ENCODE assay signal across 1 cellular context in genomic region chrX:72554448-72555140, GRCh38.
TF ChIP-seq lines count a peak whose summit lies in the region.

No MANE protein-coding gene starts in this region.

TF ChIP-seq in HEK293, 187 proteins besides CTCF, POLR2A, EP300 and RAD21 (continued from another document and continues in another):
- TF ChIP-seq REST (tag by site-specific recombination; IDR thresholded peaks at IDR 0.05) (no peak), ZNF658 (tag by site-specific recombination; IDR thresholded peaks at IDR 0.05) (no peak), ZNF501 (tag by site-specific recombination; IDR thresholded peaks at IDR 0.05) (no peak), KLF1 (tag by site-specific recombination; IDR thresholded peaks at IDR 0.05) (peak; percentile 80), ZNF423 (tag by site-specific recombination; IDR thresholded peaks at IDR 0.05) (peak; percentile 76), ZNF398 (tag by site-specific recombination; IDR thresholded peaks at IDR 0.05) (peak; percentile 66), ZNF426 (tag by site-specific recombination; IDR thresholded peaks at IDR 0.05) (no peak), ZFP69B (tag by site-specific recombination; IDR thresholded peaks at IDR 0.05) (0 out of 2 replicates have a peak, but pooled peaks have one; percentile 46), ZSCAN30 (tag by site-specific recombination; IDR thresholded peaks at IDR 0.05) (0 out of 2 replicates have a peak, but pooled peaks have one; percentile 31), SP3 (tag by site-specific recombination; IDR thresholded peaks at IDR 0.05) (peak; percentile 46; the same call in 1 of the 2 replicates), ZBTB8A (tag by site-specific recombination; IDR thresholded peaks at IDR 0.05) (peak; percentile 50; the same call in 1 of the 2 replicates), IKZF3 (tag by site-specific recombination; IDR thresholded peaks at IDR 0.05) (0 out of 2 replicates have a peak, but pooled peaks have one; percentile 44), KLF9 (tag by site-specific recombination; IDR thresholded peaks at IDR 0.05; ENCODE audit: low read depth) (peak; percentile 88), ZNF433 (tag by site-specific recombination; IDR thresholded peaks at IDR 0.05; ENCODE audit: low read depth) (no peak), ZNF560 (tag by site-specific recombination; IDR thresholded peaks at IDR 0.05; ENCODE audit: borderline replicate concordance) (no peak), ZBTB17 (tag by site-specific recombination; IDR thresholded peaks at IDR 0.05) (peak; percentile 57; the same call in 1 of the 2 replicates), ZNF2 (tag by site-specific recombination; IDR thresholded peaks at IDR 0.05) (peak; percentile 72; the same call in 1 of the 2 replicates), ZEB2 (tag by site-specific recombination; IDR thresholded peaks at IDR 0.05) (peak; percentile 71; the same call in 1 of the 2 replicates), ZSCAN5A (tag by site-specific recombination; IDR thresholded peaks at IDR 0.05) (peak; percentile 11; the same call in 1 of the 2 replicates), WT1 (tag by site-specific recombination; IDR thresholded peaks at IDR 0.05) (peak; percentile 54), GLIS1 (tag by site-specific recombination; IDR thresholded peaks at IDR 0.05) (peak; percentile 92), ZNF248 (tag by site-specific recombination; IDR thresholded peaks at IDR 0.05) (no peak), ZNF623 (tag by site-specific recombination; IDR thresholded peaks at IDR 0.05) (no peak), ZNF221 (tag by site-specific recombination; IDR thresholded peaks at IDR 0.05; ENCODE audit: borderline replicate concordance) (no peak), ZNF140 (tag by site-specific recombination; IDR thresholded peaks at IDR 0.05) (no peak), TCF7L2 (IDR thresholded peaks at IDR 0.05; ENCODE audit: borderline replicate concordance, low read depth, low read length) (no peak), ZNF311 (tag by site-specific recombination; IDR thresholded peaks at IDR 0.05; ENCODE audit: borderline replicate concordance) (no peak), ZNF664 (tag by site-specific recombination; IDR thresholded peaks at IDR 0.05) (no peak), ZNF404 (tag by site-specific recombination; IDR thresholded peaks at IDR 0.05) (no peak), ZNF341 (tag by site-specific recombination; IDR thresholded peaks at IDR 0.05; ENCODE audit: low read depth) (peak; percentile 80), ZBTB20 (tag by site-specific recombination; IDR thresholded peaks at IDR 0.05) (peak; percentile 45), ZNF514 (tag by site-specific recombination; IDR thresholded peaks at IDR 0.05) (no peak), ZNF596 (tag by site-specific recombination; IDR thresholded peaks at IDR 0.05) (no peak), KLF8 (tag by site-specific recombination; IDR thresholded peaks at IDR 0.05) (peak; percentile 31; the same call in 1 of the 2 replicates), ZNF660 (tag by site-specific recombination; IDR thresholded peaks at IDR 0.05) (no peak), ZNF629 (tag by site-specific recombination; IDR thresholded peaks at IDR 0.05) (peak; percentile 69; the same call in 1 of the 2 replicates), ZSCAN18 (tag by site-specific recombination; IDR thresholded peaks at IDR 0.05) (no peak)
- TF ChIP-seq, protein P1, sequence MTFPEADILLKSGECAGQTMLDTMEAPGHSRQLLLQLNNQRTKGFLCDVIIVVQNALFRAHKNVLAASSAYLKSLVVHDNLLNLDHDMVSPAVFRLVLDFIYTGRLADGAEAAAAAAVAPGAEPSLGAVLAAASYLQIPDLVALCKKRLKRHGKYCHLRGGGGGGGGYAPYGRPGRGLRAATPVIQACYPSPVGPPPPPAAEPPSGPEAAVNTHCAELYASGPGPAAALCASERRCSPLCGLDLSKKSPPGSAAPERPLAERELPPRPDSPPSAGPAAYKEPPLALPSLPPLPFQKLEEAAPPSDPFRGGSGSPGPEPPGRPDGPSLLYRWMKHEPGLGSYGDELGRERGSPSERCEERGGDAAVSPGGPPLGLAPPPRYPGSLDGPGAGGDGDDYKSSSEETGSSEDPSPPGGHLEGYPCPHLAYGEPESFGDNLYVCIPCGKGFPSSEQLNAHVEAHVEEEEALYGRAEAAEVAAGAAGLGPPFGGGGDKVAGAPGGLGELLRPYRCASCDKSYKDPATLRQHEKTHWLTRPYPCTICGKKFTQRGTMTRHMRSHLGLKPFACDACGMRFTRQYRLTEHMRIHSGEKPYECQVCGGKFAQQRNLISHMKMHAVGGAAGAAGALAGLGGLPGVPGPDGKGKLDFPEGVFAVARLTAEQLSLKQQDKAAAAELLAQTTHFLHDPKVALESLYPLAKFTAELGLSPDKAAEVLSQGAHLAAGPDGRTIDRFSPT (tag by site-specific recombination; IDR thresholded peaks at IDR 0.05): 0 out of 2 replicates have a peak, but pooled peaks have one; percentile 25
- TF ChIP-seq, protein P2, sequence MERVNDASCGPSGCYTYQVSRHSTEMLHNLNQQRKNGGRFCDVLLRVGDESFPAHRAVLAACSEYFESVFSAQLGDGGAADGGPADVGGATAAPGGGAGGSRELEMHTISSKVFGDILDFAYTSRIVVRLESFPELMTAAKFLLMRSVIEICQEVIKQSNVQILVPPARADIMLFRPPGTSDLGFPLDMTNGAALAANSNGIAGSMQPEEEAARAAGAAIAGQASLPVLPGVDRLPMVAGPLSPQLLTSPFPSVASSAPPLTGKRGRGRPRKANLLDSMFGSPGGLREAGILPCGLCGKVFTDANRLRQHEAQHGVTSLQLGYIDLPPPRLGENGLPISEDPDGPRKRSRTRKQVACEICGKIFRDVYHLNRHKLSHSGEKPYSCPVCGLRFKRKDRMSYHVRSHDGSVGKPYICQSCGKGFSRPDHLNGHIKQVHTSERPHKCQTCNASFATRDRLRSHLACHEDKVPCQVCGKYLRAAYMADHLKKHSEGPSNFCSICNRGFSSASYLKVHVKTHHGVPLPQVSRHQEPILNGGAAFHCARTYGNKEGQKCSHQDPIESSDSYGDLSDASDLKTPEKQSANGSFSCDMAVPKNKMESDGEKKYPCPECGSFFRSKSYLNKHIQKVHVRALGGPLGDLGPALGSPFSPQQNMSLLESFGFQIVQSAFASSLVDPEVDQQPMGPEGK (tag by site-specific recombination; IDR thresholded peaks at IDR 0.05): peak; percentile 90
- TF ChIP-seq, protein P3, sequence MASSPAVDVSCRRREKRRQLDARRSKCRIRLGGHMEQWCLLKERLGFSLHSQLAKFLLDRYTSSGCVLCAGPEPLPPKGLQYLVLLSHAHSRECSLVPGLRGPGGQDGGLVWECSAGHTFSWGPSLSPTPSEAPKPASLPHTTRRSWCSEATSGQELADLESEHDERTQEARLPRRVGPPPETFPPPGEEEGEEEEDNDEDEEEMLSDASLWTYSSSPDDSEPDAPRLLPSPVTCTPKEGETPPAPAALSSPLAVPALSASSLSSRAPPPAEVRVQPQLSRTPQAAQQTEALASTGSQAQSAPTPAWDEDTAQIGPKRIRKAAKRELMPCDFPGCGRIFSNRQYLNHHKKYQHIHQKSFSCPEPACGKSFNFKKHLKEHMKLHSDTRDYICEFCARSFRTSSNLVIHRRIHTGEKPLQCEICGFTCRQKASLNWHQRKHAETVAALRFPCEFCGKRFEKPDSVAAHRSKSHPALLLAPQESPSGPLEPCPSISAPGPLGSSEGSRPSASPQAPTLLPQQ (tag by site-specific recombination; IDR thresholded peaks at IDR 0.05): peak; percentile 55; the same call in 1 of the 2 replicates
- TF ChIP-seq, protein P4, sequence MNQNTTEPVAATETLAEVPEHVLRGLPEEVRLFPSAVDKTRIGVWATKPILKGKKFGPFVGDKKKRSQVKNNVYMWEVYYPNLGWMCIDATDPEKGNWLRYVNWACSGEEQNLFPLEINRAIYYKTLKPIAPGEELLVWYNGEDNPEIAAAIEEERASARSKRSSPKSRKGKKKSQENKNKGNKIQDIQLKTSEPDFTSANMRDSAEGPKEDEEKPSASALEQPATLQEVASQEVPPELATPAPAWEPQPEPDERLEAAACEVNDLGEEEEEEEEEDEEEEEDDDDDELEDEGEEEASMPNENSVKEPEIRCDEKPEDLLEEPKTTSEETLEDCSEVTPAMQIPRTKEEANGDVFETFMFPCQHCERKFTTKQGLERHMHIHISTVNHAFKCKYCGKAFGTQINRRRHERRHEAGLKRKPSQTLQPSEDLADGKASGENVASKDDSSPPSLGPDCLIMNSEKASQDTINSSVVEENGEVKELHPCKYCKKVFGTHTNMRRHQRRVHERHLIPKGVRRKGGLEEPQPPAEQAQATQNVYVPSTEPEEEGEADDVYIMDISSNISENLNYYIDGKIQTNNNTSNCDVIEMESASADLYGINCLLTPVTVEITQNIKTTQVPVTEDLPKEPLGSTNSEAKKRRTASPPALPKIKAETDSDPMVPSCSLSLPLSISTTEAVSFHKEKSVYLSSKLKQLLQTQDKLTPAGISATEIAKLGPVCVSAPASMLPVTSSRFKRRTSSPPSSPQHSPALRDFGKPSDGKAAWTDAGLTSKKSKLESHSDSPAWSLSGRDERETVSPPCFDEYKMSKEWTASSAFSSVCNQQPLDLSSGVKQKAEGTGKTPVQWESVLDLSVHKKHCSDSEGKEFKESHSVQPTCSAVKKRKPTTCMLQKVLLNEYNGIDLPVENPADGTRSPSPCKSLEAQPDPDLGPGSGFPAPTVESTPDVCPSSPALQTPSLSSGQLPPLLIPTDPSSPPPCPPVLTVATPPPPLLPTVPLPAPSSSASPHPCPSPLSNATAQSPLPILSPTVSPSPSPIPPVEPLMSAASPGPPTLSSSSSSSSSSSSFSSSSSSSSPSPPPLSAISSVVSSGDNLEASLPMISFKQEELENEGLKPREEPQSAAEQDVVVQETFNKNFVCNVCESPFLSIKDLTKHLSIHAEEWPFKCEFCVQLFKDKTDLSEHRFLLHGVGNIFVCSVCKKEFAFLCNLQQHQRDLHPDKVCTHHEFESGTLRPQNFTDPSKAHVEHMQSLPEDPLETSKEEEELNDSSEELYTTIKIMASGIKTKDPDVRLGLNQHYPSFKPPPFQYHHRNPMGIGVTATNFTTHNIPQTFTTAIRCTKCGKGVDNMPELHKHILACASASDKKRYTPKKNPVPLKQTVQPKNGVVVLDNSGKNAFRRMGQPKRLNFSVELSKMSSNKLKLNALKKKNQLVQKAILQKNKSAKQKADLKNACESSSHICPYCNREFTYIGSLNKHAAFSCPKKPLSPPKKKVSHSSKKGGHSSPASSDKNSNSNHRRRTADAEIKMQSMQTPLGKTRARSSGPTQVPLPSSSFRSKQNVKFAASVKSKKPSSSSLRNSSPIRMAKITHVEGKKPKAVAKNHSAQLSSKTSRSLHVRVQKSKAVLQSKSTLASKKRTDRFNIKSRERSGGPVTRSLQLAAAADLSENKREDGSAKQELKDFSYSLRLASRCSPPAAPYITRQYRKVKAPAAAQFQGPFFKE (tag by site-specific recombination; IDR thresholded peaks at IDR 0.05; ENCODE audit: borderline replicate concordance): no peak
